8 cellular contexts compared by ENCODE assay signal in the genomic region with DNA sequence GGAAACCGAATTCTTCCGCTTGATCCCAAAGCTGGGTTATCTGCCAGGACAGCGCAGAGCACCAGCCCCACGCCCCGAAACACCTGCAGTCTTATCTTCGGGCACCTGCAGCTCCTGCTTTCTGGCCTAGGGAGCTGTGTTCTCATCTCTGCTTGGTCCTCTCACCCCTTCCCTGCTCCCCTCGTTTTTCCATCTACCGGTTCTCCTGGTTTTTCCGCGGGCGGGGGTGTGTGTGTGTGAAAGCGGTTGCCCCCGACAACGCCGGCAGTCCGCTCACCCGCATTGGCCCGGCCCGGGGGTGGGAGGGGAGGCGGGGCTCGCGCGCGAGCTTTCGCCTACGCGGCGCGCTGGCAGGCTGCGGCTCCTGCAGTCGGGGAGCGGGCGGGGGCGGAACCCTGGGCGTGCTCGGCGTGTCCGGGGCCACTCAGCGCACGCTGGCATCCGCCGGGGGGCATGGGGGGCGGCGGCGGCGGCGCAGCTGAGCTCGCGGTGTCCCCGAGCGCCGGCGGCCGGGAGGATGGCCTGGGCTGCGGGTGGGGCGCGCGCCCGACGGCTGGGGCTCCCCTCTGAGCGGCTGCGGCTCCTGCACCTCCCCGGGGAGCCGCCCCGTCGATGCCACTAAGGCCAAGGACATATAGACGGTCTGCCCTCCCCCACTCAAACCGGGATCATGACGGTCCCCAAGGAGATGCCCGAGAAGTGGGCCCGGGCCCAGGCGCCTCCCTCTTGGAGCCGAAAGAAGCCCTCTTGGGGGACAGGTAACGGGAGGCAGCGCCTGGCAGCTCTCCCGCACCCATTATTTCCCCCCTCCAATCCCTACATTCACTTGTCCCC. TPM values are rescaled to one million over a fixed set of nuclear protein-coding genes. Genes with fewer than 3 reads are reported as not detected.
A peak's percentile ranks its signal among the peaks of the same experiment; 100 is the strongest.
DNase-seq lines count a peak whose midpoint lies in the region; ATAC-seq and TF ChIP-seq lines count a peak whose summit lies in the region.

No MANE protein-coding gene starts in this region.

- peak overlapping the region; percentile 4 for H3K9ac ChIP-seq in rectal smooth muscle tissue (ENCODE audit: low read length)

- peak overlapping the region; percentile 93 for H3K4me3 ChIP-seq in Jurkat, Clone E6-1 (ENCODE audit: low read length)
- H3K4me3 ChIP-seq in right cardiac atrium (ENCODE audit: low read length): peak overlapping the region; percentile 50
- H3K4me3 ChIP-seq in rectal smooth muscle tissue (ENCODE audit: low read length): peak overlapping the region; percentile 81

- H3K27ac ChIP-seq in right cardiac atrium (ENCODE audit: low read length) (peak overlapping the region; percentile 14), rectal smooth muscle tissue (ENCODE audit: low read depth, low read length) (peak overlapping the region; percentile 25)

- intact Hi-C loops in right cardiac atrium (cut with DNase I): loop anchor here in 1 of 4 donors (10.0 kb wide), 1 partner anchor 104 kb away; a partner anchor contains a TSS

- H3K36me3 ChIP-seq in rectal smooth muscle tissue (ENCODE audit: control insufficient read depth, insufficient read depth, low read length): peaks cover 13% of the 10 kb centered on the region

- 5% methylated on average over 76 of the region's 76 CpGs for WGBS in right cardiac atrium

- H3K27me3 ChIP-seq in right cardiac atrium (ENCODE audit: control insufficient read depth, insufficient read depth) (no peaks in the 10 kb centered on the region), rectal smooth muscle tissue (ENCODE audit: control insufficient read depth, insufficient read depth, low read length) (no peaks in the 10 kb centered on the region)

- ATAC-seq in right cardiac atrium: peak; percentile 70 to 80

- peak; percentile 85 for DNase-seq in GM10248 (ENCODE audit: extremely low spot score)
- peak; percentile 60 for DNase-seq in Jurkat, Clone E6-1 (ENCODE audit: low read depth, low spot score)
- DNase-seq in T-helper 9 cell: peak; percentile 87
- peak in 57 of 58 donors; percentile 24 to 92 (median 79) for DNase-seq in anterior cingulate cortex (lab: John Stamatoyannopoulos, UW)
- DNase-seq in right cardiac atrium: peak; percentile 89 to 96 (median 96)
- DNase-seq in ureter (ENCODE audit: low spot score): peak; percentile 81
- DNase-seq in SW 1271 (lab: John Stamatoyannopoulos, UW): no peak

- CTCF ChIA-PET in GM10248 (lab: Yijun Ruan, JAX): interaction anchor here (0.7 to 15.6 kb wide), 10 partner anchors 6 to 218 kb away, joined by 3 to 211 read pairs (median 6); no protein-coding TSS in a partner anchor

- no peak for TF ChIP-seq CTCF in GM10248 (IDR thresholded peaks at IDR 0.05; ENCODE audit: control extremely low read depth, extremely low read depth, low read depth, missing control alignments)

- POLR2A ChIA-PET in GM10248 (lab: Yijun Ruan, JAX): no interaction called here

- H3K4me1 ChIP-seq in right cardiac atrium (ENCODE audit: control insufficient read depth, insufficient read depth, low read length) (peaks cover 13% of the 10 kb centered on the region), rectal smooth muscle tissue (ENCODE audit: control insufficient read depth, insufficient read depth, low read length) (peaks cover 25% of the 10 kb centered on the region)

- H3K9me3 ChIP-seq in right cardiac atrium (ENCODE audit: control insufficient read depth, low read length): no peaks in the 10 kb centered on the region

RNA-seq across cellular contexts. Expression of a gene that starts 3.2 kb away (rescaled TPM):
- 15.7 TPM for polyA plus RNA-seq in Jurkat, Clone E6-1 (2012; ENCODE audit: insufficient read depth, insufficient read length)
- total RNA-seq in right cardiac atrium: 10 to 100 TPM; 25.1 to 33.1 (median 27.3) TPM
- 15.9 TPM for polyA plus RNA-seq in right cardiac atrium
- total RNA-seq in ureter: 40.7 TPM

RNA-seq across cellular contexts. Expression of a gene that starts 7.6 kb away (rescaled TPM):
- not detected for polyA plus RNA-seq in Jurkat, Clone E6-1 (2012; ENCODE audit: insufficient read depth, insufficient read length)
- under 1 TPM in 3 of 4 donors, not detected in 1; 0.12 to 0.37 (median 0.19) TPM for total RNA-seq in right cardiac atrium
- polyA plus RNA-seq in right cardiac atrium: 0.23 TPM
- not detected for total RNA-seq in ureter

RNA-seq across cellular contexts. Expression of a gene that starts 56.1 kb away (rescaled TPM):
- 244 TPM for polyA plus RNA-seq in Jurkat, Clone E6-1 (2012; ENCODE audit: insufficient read depth, insufficient read length)
- 100 to 1,000 TPM; 116 to 152 (median 133) TPM for total RNA-seq in right cardiac atrium
- 203 TPM for polyA plus RNA-seq in right cardiac atrium
- total RNA-seq in ureter: 110 TPM

Comparison
In these comparisons a context has a peak if more than half of its experiments do, and no peak if none do; other contexts are left out.
1. DNase-seq: peak in GM10248 (single experiment), Jurkat, Clone E6-1 (single experiment), T-helper 9 cell (single experiment), anterior cingulate cortex (57 of 58), right cardiac atrium (3 of 3) and ureter (single experiment); none in SW 1271 (0 of 2).
2. Peak in every context shown above with its lines, with median percentiles within 50 percentile points of each other: H3K4me3 ChIP-seq.